Comparison of ENCODE assay signal across 12 cellular contexts in genomic region chr16:878071-878784, GRCh38.
DNase-seq lines count a peak whose midpoint lies in the region; ATAC-seq, FAIRE-seq and TF ChIP-seq lines count a peak whose summit lies in the region.
"Had no signal": no experiment of that assay in that cellular context is flagged by ENCODE, and none has a peak within 500 bp of the region (broad histone marks: within the 10 kb centered on the region; RNA-seq: fewer than 3 reads in every experiment).

No MANE protein-coding gene starts in this region.

- no peak overlapping the region for H3K4me3 Mint-ChIP-seq in T-cell
- H3K4me3 Mint-ChIP-seq in osteocyte (ENCODE audit: unreplicated experiment) = no peak overlapping the region
- H3K4me3 Mint-ChIP-seq: stimulated activated naive CD8-positive, alpha-beta T cell treated with anti-CD3 and anti-CD28 coated beads, Interleukin-15, Interleukin-2, amounts not matched to agents 100 ng/mL and 50 ng/mL, for 24 hours had no signal

- no peak overlapping the region for H3K27ac ChIP-seq in right lobe of liver
- H3K27ac ChIP-seq in adrenal gland = no peak overlapping the region
- H3K27ac ChIP-seq: SK-N-MC had no signal

- POLR2A ChIA-PET in AG04449 (lab: Yijun Ruan, JAX) = no interaction called here
- POLR2A ChIA-PET in T-cell (lab: Charles Lee) = no interaction called here

- no peaks in the 10 kb centered on the region for H3K4me1 ChIP-seq in right lobe of liver
- no peaks in the 10 kb centered on the region for H3K4me1 ChIP-seq in adrenal gland (replicated peaks in 1 of 2)

- intact Hi-C loops in right lobe of liver (cut with DNase I) = no loop called here
- intact Hi-C loops in adrenal gland (cut with DNase I) = no loop called here

- CTCF ChIA-PET in AG04449 (lab: Yijun Ruan, JAX) = no interaction called here
- CTCF ChIA-PET in T-cell (lab: Charles Lee) = interaction anchor here in 1 of 2 donors (0.7 kb wide), 1 partner anchor 1172 kb away, joined by 4 read pairs; no protein-coding TSS in a partner anchor

- TF ChIP-seq POLR2A in right lobe of liver (IDR thresholded peaks at IDR 0.05) (no peak), GM18505 (IDR thresholded peaks at IDR 0.05; ENCODE audit: borderline replicate concordance, extremely low read depth, insufficient read depth, insufficient read length) (no peak), adrenal gland (IDR thresholded peaks at IDR 0.05) (no peak)

- WGBS in right lobe of liver (ENCODE audit: insufficient coverage, low coverage, low lambda C conversion rate, missing lambda C conversion rate) = no CpG with 5 or more reads among the region's 44 CpGs
- 84 to 93% (median 87%) methylated on average over 22 to 44 of the region's 44 CpGs for WGBS in adrenal gland, 4 donors

- ATAC-seq in T-cell (replicated peaks in 1 of 4) = peak in 3 of 4 experiments; percentile 19 to 53 (median 49)
- no peak for ATAC-seq in right lobe of liver
- no peak for ATAC-seq in GM18505 (IDR thresholded peaks at IDR 0.05; ENCODE audit: unreplicated experiment)
- ATAC-seq: left lobe of liver had no signal

- H3K4me1 Mint-ChIP-seq in T-cell (peaks cover 0 to 7% (median 0%) of the 10 kb centered on the region in 3 donors), osteocyte (ENCODE audit: unreplicated experiment) (no peaks in the 10 kb centered on the region)

- H3K27me3 Mint-ChIP-seq in T-cell = no peaks in the 10 kb centered on the region
- H3K27me3 Mint-ChIP-seq in osteocyte (ENCODE audit: unreplicated experiment) = no peaks in the 10 kb centered on the region
- H3K27me3 Mint-ChIP-seq: stimulated activated naive CD8-positive, alpha-beta T cell treated with anti-CD3 and anti-CD28 coated beads, Interleukin-15, Interleukin-2, amounts not matched to agents 100 ng/mL and 50 ng/mL, for 24 hours had no signal

- H3K27ac Mint-ChIP-seq in T-cell (no peak overlapping the region), osteocyte (ENCODE audit: unreplicated experiment) (no peak overlapping the region)
- H3K27ac Mint-ChIP-seq: stimulated activated naive CD8-positive, alpha-beta T cell treated with anti-CD3 and anti-CD28 coated beads, Interleukin-15, Interleukin-2, amounts not matched to agents 100 ng/mL and 50 ng/mL, for 24 hours had no signal

- H3K36me3 Mint-ChIP-seq in T-cell (peaks cover 21% of the 10 kb centered on the region), osteocyte (ENCODE audit: unreplicated experiment) (peaks cover 6% of the 10 kb centered on the region)

- DNase-seq in AG04449 (ENCODE audit: low read depth, low spot score) (no peak), D721Med (ENCODE audit: insufficient read length, low spot score) (no peak), T-cell (peak in 4 of 34 experiments; percentile 7 to 16 (median 12)), right lobe of liver (peak in 2 of 3 donors; percentile 12 to 40), osteocyte (ENCODE audit: extremely low spot score, unreplicated experiment) (no peak), adrenal gland (no peak), HTR-8/SVneo (ENCODE audit: insufficient read length, low spot score) (no peak)
- DNase-seq: NCI-H1417 treated with DMSO at 0.1 percent for 48 hours had no signal

- H3K4me3 ChIP-seq in AG04449 (ENCODE audit: low read depth, low read length) (no peak overlapping the region), right lobe of liver (no peak overlapping the region), adrenal gland (no peak overlapping the region)
- H3K4me3 ChIP-seq: SK-N-MC had no signal

- no peaks in the 10 kb centered on the region for H3K9me3 Mint-ChIP-seq in T-cell
- H3K9me3 Mint-ChIP-seq in osteocyte (ENCODE audit: unreplicated experiment) = no peaks in the 10 kb centered on the region
- H3K9me3 Mint-ChIP-seq: stimulated activated naive CD8-positive, alpha-beta T cell treated with anti-CD3 and anti-CD28 coated beads, Interleukin-15, Interleukin-2, amounts not matched to agents 100 ng/mL and 50 ng/mL, for 24 hours had no signal

- H3K9me3 ChIP-seq in right lobe of liver = no peaks in the 10 kb centered on the region
- no peaks in the 10 kb centered on the region for H3K9me3 ChIP-seq in adrenal gland (replicated peaks in 1 of 3)

- H3K36me3 ChIP-seq in right lobe of liver (no peaks in the 10 kb centered on the region), adrenal gland (replicated peaks in 1 of 2) (no peaks in the 10 kb centered on the region)

- H3K27me3 ChIP-seq in right lobe of liver (no peaks in the 10 kb centered on the region), adrenal gland (no peaks in the 10 kb centered on the region)

- TF ChIP-seq CTCF in AG04449 (IDR thresholded peaks at IDR 0.05; ENCODE audit: insufficient read depth, low read length, missing control alignments) (peak; percentile 7), D721Med (IDR thresholded peaks at IDR 0.05; ENCODE audit: insufficient read depth, missing control alignments) (peak; percentile 45), right lobe of liver (IDR thresholded peaks at IDR 0.05) (no peak), osteocyte (IDR thresholded peaks at IDR 0.05) (no peak), adrenal gland (IDR thresholded peaks at IDR 0.05) (no peak)

- FAIRE-seq in D721Med (lab: Jason Lieb, UNC) (no peak), HTR-8/SVneo (lab: Jason Lieb, UNC) (no peak)

Comparison
In these comparisons a context has a peak if more than half of its experiments do, and no peak if none do; other contexts are left out.
1. DNase-seq: peak in right lobe of liver (2 of 3); none in AG04449 (single experiment), D721Med (single experiment), osteocyte (single experiment), adrenal gland (0 of 7) and HTR-8/SVneo (single experiment).
2. CTCF ChIP-seq: peak in AG04449 (single experiment) and D721Med (single experiment); none in right lobe of liver (0 of 4), osteocyte (single experiment) and adrenal gland (0 of 6).
3. ATAC-seq: peak in T-cell (3 of 4); none in right lobe of liver (0 of 4) and GM18505 (single experiment).